ENCODE assay signal across 18 cellular contexts in the genomic region with DNA sequence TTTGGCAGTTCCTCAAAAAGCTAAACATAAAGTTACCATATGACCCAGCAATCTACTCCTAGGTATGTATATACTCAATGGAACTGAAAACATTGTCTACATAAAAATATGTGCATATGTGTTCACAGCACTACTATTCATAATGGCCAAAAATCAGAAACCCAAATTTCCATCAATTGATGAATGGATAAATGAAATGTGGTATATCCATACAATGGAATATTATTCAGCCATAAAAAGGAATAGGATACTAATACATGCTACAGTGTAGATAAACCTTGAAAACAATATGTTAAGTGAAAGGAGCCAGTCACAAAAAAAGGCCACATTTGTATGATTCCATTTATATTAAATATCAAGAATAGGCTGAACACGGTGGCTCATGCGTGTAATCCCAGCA.
"Had no signal": no experiment of that assay in that cellular context is flagged by ENCODE, and none has a peak within 500 bp of the region (broad histone marks: within the 10 kb centered on the region; RNA-seq: fewer than 3 reads in every experiment).

No MANE protein-coding gene starts in this region.

- H3K27me3 Mint-ChIP-seq: naive thymus-derived CD8-positive, alpha-beta T cell; stimulated activated naive B cell treated with anti-CD40 and anti-IgM and Interleukin-4, amounts not matched to agents 10 μg/mL and 1 μg/mL and 100 μg/mL, for 72 hours; stimulated activated naive CD8-positive, alpha-beta T cell treated with anti-CD3 and anti-CD28 coated beads, Interleukin-15, amount 100 ng/mL, for 72 hours had no signal

- H3K27ac Mint-ChIP-seq: stimulated activated naive CD8-positive, alpha-beta T cell treated with anti-CD3 and anti-CD28 coated beads, Interleukin-15, amount 100 ng/mL, for 72 hours had no signal

- H3K27me3 ChIP-seq: dorsolateral prefrontal cortex, esophagus muscularis mucosa, gastroesophageal sphincter, transverse colon had no signal

- H3K4me3 ChIP-seq: dorsolateral prefrontal cortex, esophagus muscularis mucosa, gastroesophageal sphincter, mucosa of descending colon, thoracic aorta, transverse colon had no signal

- H3K9me3 ChIP-seq: esophagus muscularis mucosa, gastroesophageal sphincter, mucosa of descending colon, thoracic aorta, transverse colon had no signal

- DNase-seq: cortex of kidney; dorsolateral prefrontal cortex; effector CD8-positive, alpha-beta T cell; glutamatergic neuron; islet precursor cell; mucosa of descending colon; naive thymus-derived CD8-positive, alpha-beta T cell; posterior cingulate gyrus; stimulated activated CD4-positive, alpha-beta T cell treated with anti-CD3 and anti-CD28 coated beads, Interleukin-2, amount 100 ng/mL, for 24 hours; stimulated activated CD4-positive, alpha-beta T cell treated with anti-CD3 and anti-CD28 coated beads, Interleukin-4, amount 100 ng/mL, for 4 hours; stimulated activated naive B cell treated with anti-CD40 and anti-IgM and Interleukin-4, amounts not matched to agents 10 μg/mL and 1 μg/mL and 100 μg/mL, for 72 hours; stimulated activated naive CD8-positive, alpha-beta T cell treated with anti-CD3 and anti-CD28 coated beads, Interleukin-15, amount 100 ng/mL, for 72 hours; transverse colon had no signal

- H3K27ac ChIP-seq: dorsolateral prefrontal cortex, esophagus muscularis mucosa, gastroesophageal sphincter, thoracic aorta, transverse colon had no signal

- H3K9me3 Mint-ChIP-seq: naive thymus-derived CD8-positive, alpha-beta T cell; stimulated activated naive B cell treated with anti-CD40 and anti-IgM and Interleukin-4, amounts not matched to agents 10 μg/mL and 1 μg/mL and 100 μg/mL, for 72 hours; stimulated activated naive CD8-positive, alpha-beta T cell treated with anti-CD3 and anti-CD28 coated beads, Interleukin-15, amount 100 ng/mL, for 72 hours had no signal

- H3K4me3 Mint-ChIP-seq: stimulated activated naive B cell treated with anti-CD40 and anti-IgM and Interleukin-4, amounts not matched to agents 10 μg/mL and 1 μg/mL and 100 μg/mL, for 72 hours had no signal

- ATAC-seq: gastroesophageal sphincter; left lobe of liver; mucosa of descending colon; naive thymus-derived CD8-positive, alpha-beta T cell; sciatic nerve; stimulated activated naive B cell treated with anti-CD40 and anti-IgM and Interleukin-4, amounts not matched to agents 10 μg/mL and 1 μg/mL and 100 μg/mL, for 72 hours; stimulated activated naive CD8-positive, alpha-beta T cell treated with anti-CD3 and anti-CD28 coated beads, Interleukin-15, amount 100 ng/mL, for 72 hours had no signal

- H3K36me3 ChIP-seq: esophagus muscularis mucosa, gastroesophageal sphincter, thoracic aorta, transverse colon had no signal
